21 cellular contexts compared by ENCODE assay signal in the genomic region with DNA sequence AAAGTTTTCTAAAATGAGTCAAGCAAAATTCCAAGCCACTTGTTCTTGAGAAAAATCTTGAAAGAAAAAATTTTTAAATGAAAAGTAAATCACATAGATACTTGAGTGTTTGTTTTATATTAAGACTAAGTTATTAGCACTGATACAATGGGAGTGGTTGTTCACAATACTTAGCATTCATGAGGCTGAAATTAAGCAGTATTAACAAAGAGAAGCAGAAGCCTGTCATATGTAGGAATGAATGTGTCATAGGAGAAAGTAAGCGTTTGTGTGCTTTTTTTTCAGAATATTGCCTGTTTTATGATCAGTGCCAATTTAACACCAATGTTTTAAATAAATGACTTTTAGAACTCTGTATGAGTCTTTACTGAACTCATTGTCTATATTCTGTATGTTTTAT. TPM values are rescaled to one million over a fixed set of nuclear protein-coding genes. Genes with fewer than 3 reads are reported as not detected.
"Had no signal": no experiment of that assay in that cellular context is flagged by ENCODE, and none has a peak within 500 bp of the region (broad histone marks: within the 10 kb centered on the region; RNA-seq: fewer than 3 reads in every experiment).

No MANE protein-coding gene starts in this region.

- DNase-seq: activated B cell treated with CpG ODN at 0.5 μM for 24 hours; activated CD8-positive, alpha-beta memory T cell treated with anti-CD3 and anti-CD28 coated beads, Interleukin-2, amount 10 ng/mL, durations not matched to agents 7 days and 5 days; activated CD8-positive, alpha-beta T cell treated with anti-CD3 and anti-CD28 coated beads, Interleukin-2, amount 10 ng/mL, durations not matched to agents 7 days and 5 days; activated naive CD4-positive, alpha-beta T cell; activated T-cell treated with anti-CD3 and anti-CD28 coated beads, Interleukin-2, amount 50 U/mL, for 48 hours; anterior cingulate cortex; effector CD4-positive, alpha-beta T cell; islet precursor cell; left ventricle myocardium superior; naive B cell; nephron progenitor cell; stimulated activated CD4-positive, alpha-beta T cell treated with anti-CD3 and anti-CD28 coated beads, Interleukin-4, amount 100 ng/mL, for 1 hour; stimulated activated naive CD8-positive, alpha-beta T cell treated with anti-CD3 and anti-CD28 coated beads, Interleukin-15, Interleukin-2, amounts not matched to agents 100 U/mL and 50 U/mL, for 24 hours had no signal

- H3K9me3 Mint-ChIP-seq: activated B cell treated with CpG ODN at 0.5 μM for 24 hours; brain; dendritic cell treated with granulocyte-macrophage colony-stimulating factor and Interleukin-4, amounts not matched to agents 40 ng/mL and 50 ng/mL, for 4 days; naive B cell; nephron progenitor cell had no signal

- H2AFZ ChIP-seq: hepatocyte, parathyroid adenoma had no signal

- H3K4me2 ChIP-seq: hepatocyte had no signal

- H3K27me3 Mint-ChIP-seq: activated B cell treated with CpG ODN at 0.5 μM for 24 hours; activated CD8-positive, alpha-beta memory T cell treated with anti-CD3 and anti-CD28 coated beads, Interleukin-2, amount 10 ng/mL, durations not matched to agents 7 days and 5 days; activated naive CD8-positive, alpha-beta T cell; dendritic cell treated with granulocyte-macrophage colony-stimulating factor and Interleukin-4, amounts not matched to agents 40 ng/mL and 50 ng/mL, for 4 days had no signal

- H3K4me1 ChIP-seq: parathyroid adenoma had no signal

- H3K27ac Mint-ChIP-seq: activated B cell treated with CpG ODN at 0.5 μM for 24 hours; activated CD8-positive, alpha-beta memory T cell treated with anti-CD3 and anti-CD28 coated beads, Interleukin-2, amount 10 ng/mL, durations not matched to agents 7 days and 5 days; activated CD8-positive, alpha-beta T cell treated with anti-CD3 and anti-CD28 coated beads, Interleukin-2, amount 10 ng/mL, durations not matched to agents 7 days and 5 days; activated naive CD8-positive, alpha-beta T cell; brain; dendritic cell treated with granulocyte-macrophage colony-stimulating factor and Interleukin-4, amounts not matched to agents 40 ng/mL and 50 ng/mL, for 4 days; naive B cell had no signal

- H3K9ac ChIP-seq: parathyroid adenoma had no signal

- H3K36me3 ChIP-seq: gastroesophageal sphincter, neutrophil, right atrium auricular region had no signal

- H3K9me3 ChIP-seq: gastroesophageal sphincter, neutrophil, right atrium auricular region had no signal

- H3K4me3 Mint-ChIP-seq: activated B cell treated with CpG ODN at 0.5 μM for 24 hours; activated CD8-positive, alpha-beta memory T cell treated with anti-CD3 and anti-CD28 coated beads, Interleukin-2, amount 10 ng/mL, durations not matched to agents 7 days and 5 days; activated CD8-positive, alpha-beta T cell treated with anti-CD3 and anti-CD28 coated beads, Interleukin-2, amount 10 ng/mL, durations not matched to agents 7 days and 5 days; activated naive CD8-positive, alpha-beta T cell; brain; dendritic cell treated with granulocyte-macrophage colony-stimulating factor and Interleukin-4, amounts not matched to agents 40 ng/mL and 50 ng/mL, for 4 days; naive B cell; nephron progenitor cell had no signal

- H3K36me3 Mint-ChIP-seq: activated CD8-positive, alpha-beta memory T cell treated with anti-CD3 and anti-CD28 coated beads, Interleukin-2, amount 10 ng/mL, durations not matched to agents 7 days and 5 days; activated naive CD8-positive, alpha-beta T cell; naive B cell had no signal

- H3K4me1 Mint-ChIP-seq: activated B cell treated with CpG ODN at 0.5 μM for 24 hours; activated CD8-positive, alpha-beta memory T cell treated with anti-CD3 and anti-CD28 coated beads, Interleukin-2, amount 10 ng/mL, durations not matched to agents 7 days and 5 days; naive B cell had no signal

- H3K27ac ChIP-seq: gastroesophageal sphincter, hepatocyte, neutrophil, parathyroid adenoma, right atrium auricular region had no signal

- H3K4me3 ChIP-seq: gastroesophageal sphincter, hepatocyte, right atrium auricular region had no signal

- H3K27me3 ChIP-seq: gastroesophageal sphincter, hepatocyte, neutrophil, right atrium auricular region had no signal

- H3K79me2 ChIP-seq: parathyroid adenoma had no signal

RNA-seq across cellular contexts. Expression of a gene that starts 37.6 kb away (rescaled TPM):
- total RNA-seq: activated B cell treated with CpG ODN at 0.5 μM for 24 hours had no signal
